18 cellular contexts compared by ENCODE assay signal in genomic region chr7:21722371-21722770, GRCh38.
DNase-seq lines count a peak whose midpoint lies in the region; ATAC-seq and TF ChIP-seq lines count a peak whose summit lies in the region.
"Had no signal": no experiment of that assay in that cellular context is flagged by ENCODE, and none has a peak within 500 bp of the region (broad histone marks: within the 10 kb centered on the region; RNA-seq: fewer than 3 reads in every experiment).

No MANE protein-coding gene starts in this region.

- H3K4me3 ChIP-seq in endodermal cell (ENCODE audit: low read length) (no peak overlapping the region), psoas muscle (no peak overlapping the region), vagina (no peak overlapping the region)
- H3K4me3 ChIP-seq: K562, lung, SJCRH30, suprapubic skin had no signal

- no peak overlapping the region for H3K9ac ChIP-seq in endodermal cell (ENCODE audit: extremely low read depth, low read length, poor library complexity, severe bottlenecking)

- H3K4me1 ChIP-seq in endodermal cell (ENCODE audit: control insufficient read depth, insufficient read depth, low read length) (no peaks in the 10 kb centered on the region), psoas muscle (no peaks in the 10 kb centered on the region), vagina (no peaks in the 10 kb centered on the region)
- H3K4me1 ChIP-seq: SJCRH30, suprapubic skin had no signal

- peaks cover 8% of the 10 kb centered on the region for H3K27me3 Mint-ChIP-seq in endodermal cell (ENCODE audit: insufficient read depth)
- H3K27me3 Mint-ChIP-seq: activated CD4-positive, alpha-beta T cell treated with anti-CD3 and anti-CD28 coated beads for 36 hours; naive thymus-derived CD8-positive, alpha-beta T cell had no signal

- H3K36me3 Mint-ChIP-seq in endodermal cell (ENCODE audit: low read depth): no peaks in the 10 kb centered on the region
- H3K36me3 Mint-ChIP-seq: activated naive CD4-positive, alpha-beta T cell treated with anti-CD3 and anti-CD28 coated beads, Interleukin-2, amount 50 U/mL, for 24 hours; naive thymus-derived CD8-positive, alpha-beta T cell had no signal

- no peak overlapping the region for H3K27ac ChIP-seq in endodermal cell (ENCODE audit: low read depth, low read length)
- H3K27ac ChIP-seq in psoas muscle: no peak overlapping the region
- H3K27ac ChIP-seq in vagina: no peak overlapping the region
- H3K27ac ChIP-seq: SJCRH30, suprapubic skin had no signal

- intact Hi-C loops in psoas muscle (cut with DNase I) (no loop called here), vagina (cut with DNase I) (no loop called here)

- H3K27me3 ChIP-seq in endodermal cell (ENCODE audit: control insufficient read depth, insufficient read depth, low read length, poor library complexity, severe bottlenecking) (peaks cover 44% of the 10 kb centered on the region), psoas muscle (ENCODE audit: insufficient read depth in 3 of 3, low read length in 2 of 3) (no peaks in the 10 kb centered on the region), vagina (no peaks in the 10 kb centered on the region)
- H3K27me3 ChIP-seq: suprapubic skin had no signal

- no peaks in the 10 kb centered on the region for H3K4me1 Mint-ChIP-seq in endodermal cell
- H3K4me1 Mint-ChIP-seq: activated CD4-positive, alpha-beta T cell treated with anti-CD3 and anti-CD28 coated beads for 36 hours; activated naive CD4-positive, alpha-beta T cell treated with anti-CD3 and anti-CD28 coated beads, Interleukin-2, amount 50 U/mL, for 24 hours; naive thymus-derived CD8-positive, alpha-beta T cell had no signal

- DNase-seq in HT-29 (ENCODE audit: low spot score) (peak; percentile 7), endodermal cell (no peak), psoas muscle (no peak), NCI-H2171 (lab: John Stamatoyannopoulos, UW) (no peak), vagina (ENCODE audit: extremely low spot score in 2 of 2) (no peak)
- no peak for DNase-seq in activated CD4-positive, alpha-beta T cell treated with anti-CD3 and anti-CD28 coated beads for 4 hours
- DNase-seq: activated CD4-positive, alpha-beta T cell treated with anti-CD3 and anti-CD28 coated beads for 36 hours; C1 segment of cervical spinal cord; DND-41; foreskin fibroblast; naive thymus-derived CD8-positive, alpha-beta T cell; NCI-H1417 treated with DMSO at 0.1 percent for 48 hours; SJCRH30 had no signal

- ATAC-seq in psoas muscle: no peak
- ATAC-seq: activated CD4-positive, alpha-beta T cell treated with anti-CD3 and anti-CD28 coated beads for 36 hours; K562; naive thymus-derived CD8-positive, alpha-beta T cell had no signal

- 97 to 100% methylated on average over 1 to 3 of the region's 4 CpGs for WGBS in endodermal cell (ENCODE audit: insufficient coverage in 1 of 2, insufficient read length in 1 of 2), 2 experiments
- WGBS in psoas muscle, 3 donors: 86 to 90% (median 86%) methylated on average over 4 of the region's 4 CpGs

- no peaks in the 10 kb centered on the region for H3K9me3 Mint-ChIP-seq in endodermal cell
- H3K9me3 Mint-ChIP-seq: activated naive CD4-positive, alpha-beta T cell treated with anti-CD3 and anti-CD28 coated beads, Interleukin-2, amount 50 U/mL, for 24 hours; naive thymus-derived CD8-positive, alpha-beta T cell had no signal

- H3K27ac Mint-ChIP-seq in endodermal cell: no peak overlapping the region
- H3K27ac Mint-ChIP-seq: activated CD4-positive, alpha-beta T cell treated with anti-CD3 and anti-CD28 coated beads for 36 hours; activated naive CD4-positive, alpha-beta T cell treated with anti-CD3 and anti-CD28 coated beads, Interleukin-2, amount 50 U/mL, for 24 hours; naive thymus-derived CD8-positive, alpha-beta T cell had no signal

- H3K36me3 ChIP-seq in endodermal cell (ENCODE audit: control insufficient read depth, insufficient read depth, low read length) (no peaks in the 10 kb centered on the region), psoas muscle (ENCODE audit: insufficient read depth in 1 of 2, low read depth in 1 of 2) (no peaks in the 10 kb centered on the region), vagina (no peaks in the 10 kb centered on the region)
- H3K36me3 ChIP-seq: SJCRH30, suprapubic skin had no signal

- peak; percentile 42 for TF ChIP-seq CTCF in GM12873 (IDR thresholded peaks at IDR 0.05; ENCODE audit: insufficient read depth, low read depth, low read length, missing control alignments)
- peak; percentile 68 for TF ChIP-seq CTCF in endodermal cell (conservative IDR thresholded peaks at IDR 0.05)
- TF ChIP-seq CTCF in psoas muscle (IDR thresholded peaks at IDR 0.05): peak; percentile 8
- TF ChIP-seq CTCF in vagina (IDR thresholded peaks at IDR 0.05): no peak

- H3K9me3 ChIP-seq in endodermal cell (ENCODE audit: control insufficient read depth, low read length) (no peaks in the 10 kb centered on the region), psoas muscle (no peaks in the 10 kb centered on the region), vagina (no peaks in the 10 kb centered on the region)
- H3K9me3 ChIP-seq: SJCRH30, suprapubic skin had no signal

- no peak for TF ChIP-seq POLR2A in vagina (IDR thresholded peaks at IDR 0.05)

- no peak overlapping the region for H3K4me3 Mint-ChIP-seq in endodermal cell
- H3K4me3 Mint-ChIP-seq: activated CD4-positive, alpha-beta T cell treated with anti-CD3 and anti-CD28 coated beads for 36 hours; activated naive CD4-positive, alpha-beta T cell treated with anti-CD3 and anti-CD28 coated beads, Interleukin-2, amount 50 U/mL, for 24 hours; naive thymus-derived CD8-positive, alpha-beta T cell had no signal

Comparison
In these comparisons a context has a peak if more than half of its experiments do, and no peak if none do; other contexts are left out.
1. CTCF ChIP-seq: peak in GM12873 (single experiment), endodermal cell (single experiment) and psoas muscle (single experiment); none in vagina (0 of 3).